In the genomic region with DNA sequence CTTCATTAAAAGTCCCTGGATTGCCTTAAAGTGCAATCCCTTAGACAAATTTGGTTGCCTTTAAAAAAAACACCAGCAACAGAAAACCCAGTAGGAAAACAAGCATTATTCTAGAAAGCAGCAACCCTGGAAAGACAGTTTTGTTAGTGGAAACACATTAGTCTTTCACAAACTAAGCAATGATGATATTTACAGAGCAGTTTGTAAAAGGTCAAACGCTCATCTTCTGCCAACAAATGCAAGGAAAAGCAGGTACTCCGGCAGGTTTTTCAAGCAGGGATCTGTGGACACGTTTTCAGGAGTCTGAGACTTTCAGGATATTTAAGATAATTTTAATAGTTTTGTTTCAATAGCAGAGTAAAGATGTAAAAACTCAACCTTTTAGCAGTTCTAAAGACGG, we compare ENCODE assay signal across 15 cellular contexts.
"Had no signal": no experiment of that assay in that cellular context is flagged by ENCODE, and none has a peak within 500 bp of the region (broad histone marks: within the 10 kb centered on the region; RNA-seq: fewer than 3 reads in every experiment).

No MANE protein-coding gene starts in this region.

- H3K4me1 ChIP-seq: breast epithelium, SJSA1 had no signal

- H3K27ac ChIP-seq: breast epithelium, SJSA1 had no signal

- H3K9me3 Mint-ChIP-seq: activated B cell treated with CpG ODN at 0.5 μM for 24 hours; activated CD4-positive, alpha-beta T cell treated with anti-CD3 and anti-CD28 coated beads, Interleukin-2, amount 10 ng/mL, durations not matched to agents 24 days and 14 days; activated naive CD4-positive, alpha-beta T cell treated with anti-CD3 and anti-CD28 coated beads, Interleukin-2, amount 50 U/mL, for 24 hours; activated T-cell treated with anti-CD3 and anti-CD28 coated beads, Interleukin-2, amount 50 U/mL, for 24 hours; activated T-helper 1 cell treated with anti-CD3 and anti-CD28 coated beads, Interleukin-12 subunit alpha, Interleukin-12 subunit beta, Interleukin-2, Interleukin-4 antibody, amounts not matched to agents 30 ng/mL and 10 ng/mL and 1 ng/mL, durations not matched to agents 14 hours and 24 hours and 36 hours had no signal

- H3K27me3 ChIP-seq: breast epithelium had no signal

- DNase-seq: activated B cell treated with CpG ODN at 0.5 μM for 24 hours; activated CD4-positive, alpha-beta T cell treated with anti-CD3 and anti-CD28 coated beads for 1 hour; activated effector memory CD4-positive, alpha-beta T cell treated with Interleukin-2 at 50 U/mL for 16 hours; activated naive CD4-positive, alpha-beta T cell; aorta; NCI-H187 treated with DMSO at 0.1 percent for 48 hours; T-helper 9 cell had no signal

- ATAC-seq: activated CD8-positive, alpha-beta memory T cell treated with anti-CD3 and anti-CD28 coated beads, Interleukin-2, amount 10 ng/mL, durations not matched to agents 7 days and 5 days; T-helper 17 cell had no signal

- H3K36me3 Mint-ChIP-seq: activated CD8-positive, alpha-beta memory T cell treated with anti-CD3 and anti-CD28 coated beads, Interleukin-2, amount 10 ng/mL, durations not matched to agents 7 days and 5 days; activated naive CD4-positive, alpha-beta T cell treated with anti-CD3 and anti-CD28 coated beads, Interleukin-2, amount 50 U/mL, for 24 hours had no signal

- H3K4me1 Mint-ChIP-seq: activated B cell treated with CpG ODN at 0.5 μM for 24 hours had no signal

- H3K27ac Mint-ChIP-seq: activated B cell treated with CpG ODN at 0.5 μM for 24 hours; activated CD4-positive, alpha-beta T cell treated with anti-CD3 and anti-CD28 coated beads, Interleukin-2, amount 10 ng/mL, durations not matched to agents 24 days and 14 days; activated CD8-positive, alpha-beta memory T cell treated with anti-CD3 and anti-CD28 coated beads, Interleukin-2, amount 10 ng/mL, durations not matched to agents 7 days and 5 days; activated naive CD4-positive, alpha-beta T cell treated with anti-CD3 and anti-CD28 coated beads, Interleukin-2, amount 50 U/mL, for 24 hours; activated T-cell treated with anti-CD3 and anti-CD28 coated beads, Interleukin-2, amount 50 U/mL, for 24 hours; activated T-helper 1 cell treated with anti-CD3 and anti-CD28 coated beads, Interleukin-12 subunit alpha, Interleukin-12 subunit beta, Interleukin-2, Interleukin-4 antibody, amounts not matched to agents 30 ng/mL and 10 ng/mL and 1 ng/mL, durations not matched to agents 14 hours and 24 hours and 36 hours; T-helper 17 cell had no signal

- H3K36me3 ChIP-seq: breast epithelium, SJSA1 had no signal

- H3K4me3 ChIP-seq: breast epithelium, SJSA1 had no signal

- H3K9me3 ChIP-seq: breast epithelium, SJSA1 had no signal

- H3K4me3 Mint-ChIP-seq: activated B cell treated with CpG ODN at 0.5 μM for 24 hours; activated CD4-positive, alpha-beta T cell treated with anti-CD3 and anti-CD28 coated beads, Interleukin-2, amount 10 ng/mL, durations not matched to agents 24 days and 14 days; activated CD8-positive, alpha-beta memory T cell treated with anti-CD3 and anti-CD28 coated beads, Interleukin-2, amount 10 ng/mL, durations not matched to agents 7 days and 5 days; activated naive CD4-positive, alpha-beta T cell treated with anti-CD3 and anti-CD28 coated beads, Interleukin-2, amount 50 U/mL, for 24 hours; activated T-cell treated with anti-CD3 and anti-CD28 coated beads, Interleukin-2, amount 50 U/mL, for 24 hours; activated T-helper 1 cell treated with anti-CD3 and anti-CD28 coated beads, Interleukin-12 subunit alpha, Interleukin-12 subunit beta, Interleukin-2, Interleukin-4 antibody, amounts not matched to agents 30 ng/mL and 10 ng/mL and 1 ng/mL, durations not matched to agents 14 hours and 24 hours and 36 hours; T-helper 17 cell had no signal
